Comparison of ENCODE assay signal across 8 cellular contexts in the genomic region with DNA sequence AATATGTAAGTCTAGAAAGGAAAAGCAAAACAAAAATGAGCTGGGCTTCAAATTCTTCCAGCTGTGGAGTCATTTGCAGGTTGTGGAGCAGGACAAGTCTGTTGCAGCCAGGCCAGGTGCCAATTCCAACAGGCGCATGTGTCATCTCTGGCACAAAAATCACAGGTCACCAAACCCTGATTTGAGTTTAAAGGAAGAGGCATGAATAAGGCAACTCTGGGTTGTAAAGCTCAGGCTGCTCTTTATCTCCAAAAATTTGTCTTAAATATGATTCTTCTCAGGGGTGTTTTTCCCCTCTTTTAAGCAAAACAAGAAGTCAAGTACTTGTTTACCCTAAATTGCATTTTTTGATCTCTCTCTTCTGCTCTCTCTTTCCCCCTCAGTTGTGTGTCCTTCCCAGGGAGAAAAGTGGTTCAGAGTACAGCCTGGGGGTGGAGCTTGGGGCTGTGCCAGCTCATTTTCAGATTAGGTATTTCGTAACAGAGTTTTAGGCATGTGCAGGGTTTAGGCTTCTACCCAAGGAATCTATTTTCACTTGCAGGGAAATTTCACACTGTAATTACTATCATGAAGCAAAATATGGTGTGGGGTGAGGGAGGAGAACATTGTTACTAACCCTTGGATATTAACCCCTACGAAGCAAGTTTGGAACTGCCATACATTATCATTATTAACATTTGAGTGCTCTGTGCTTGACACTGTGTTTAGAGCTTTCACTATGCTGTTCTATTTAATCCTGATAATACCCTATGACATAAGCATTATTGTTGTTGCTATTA. TPM values are rescaled to one million over a fixed set of nuclear protein-coding genes. Genes with fewer than 3 reads are reported as not detected.
DNase-seq lines count a peak whose midpoint lies in the region; ATAC-seq and TF ChIP-seq lines count a peak whose summit lies in the region.

No MANE protein-coding gene starts in this region.

- DNase-seq in A673 (ENCODE audit: low spot score): peak; percentile 87
- peak; percentile 59 for DNase-seq in HCEC 1CT
- DNase-seq in NCI-H510A (lab: John Stamatoyannopoulos, UW): peak; percentile 5
- DNase-seq in activated CD4-positive, alpha-beta T cell treated with anti-CD3 and anti-CD28 coated beads, Interleukin-2, amount 50 U/mL, for 48 hours: peak; percentile 77 to 84
- peak; percentile 63 to 85 for DNase-seq in erythroblast (lab: John Stamatoyannopoulos, UW)
- DNase-seq in upper lobe of right lung: peak; percentile 89

- no peak overlapping the region for H3K4me3 ChIP-seq in A673 (ENCODE audit: low read depth, low read length, poor library complexity, severe bottlenecking)
- H3K4me3 ChIP-seq in upper lobe of right lung: no peak overlapping the region

- peaks cover 11% of the 10 kb centered on the region for H3K27me3 Mint-ChIP-seq in nephron (ENCODE audit: low read depth)

- H3K36me3 ChIP-seq in A673 (ENCODE audit: insufficient read depth, low read length, poor library complexity, severe bottlenecking) (no peaks in the 10 kb centered on the region), upper lobe of right lung (no peaks in the 10 kb centered on the region)

- POLR2A ChIA-PET in A673 (lab: Charles Lee; ENCODE audit: low non-redundant PET): interaction anchor here (0.9 kb wide), 1 partner anchor 9 kb away, joined by 3 read pairs; the partner anchor contains the start of gene NCOA3

- peak; percentile 92 for ATAC-seq in upper lobe of right lung
- no peak for ATAC-seq in HG03469 (IDR thresholded peaks at IDR 0.05; ENCODE audit: unreplicated experiment)

- TF ChIP-seq POLR2A in erythroblast (IDR thresholded peaks at IDR 0.05; ENCODE audit: low read length): no peak

- peak overlapping the region; percentile 24 to 85 (median 80) for H3K27ac Mint-ChIP-seq in nephron

- H3K9me3 Mint-ChIP-seq in nephron: no peaks in the 10 kb centered on the region

- H3K9me3 ChIP-seq in A673 (ENCODE audit: low read depth, low read length, poor library complexity, severe bottlenecking) (no peaks in the 10 kb centered on the region), upper lobe of right lung (no peaks in the 10 kb centered on the region)

- H3K36me3 Mint-ChIP-seq in nephron (ENCODE audit: low read depth): no peaks in the 10 kb centered on the region

- CTCF ChIA-PET in A673 (lab: Charles Lee): interaction anchor here (0.6 to 0.9 kb wide), 2 partner anchors 9 to 221 kb away, joined by 3 to 5 read pairs; partner anchors contain the start of gene NCOA3

- H3K4me1 Mint-ChIP-seq in nephron: peaks cover 14% of the 10 kb centered on the region

- peak overlapping the region in 2 of 3 experiments; percentile 17 to 18 for H3K4me3 Mint-ChIP-seq in nephron

- H3K27ac ChIP-seq in A673 (ENCODE audit: low read depth, low read length, poor library complexity, severe bottlenecking): peak overlapping the region; percentile 52
- peak overlapping the region; percentile 42 for H3K27ac ChIP-seq in upper lobe of right lung

- H3K4me1 ChIP-seq in A673 (ENCODE audit: insufficient read depth, low read length, poor library complexity, severe bottlenecking): peaks cover 26% of the 10 kb centered on the region
- H3K4me1 ChIP-seq in upper lobe of right lung: peaks cover 21% of the 10 kb centered on the region

- no TSS peak for BruUV-seq in A673 (replicated peaks; lab: Mats Ljungman, UMichigan)

- H3K27me3 ChIP-seq in A673 (replicated peaks; ENCODE audit: insufficient read depth, low read depth, low read length, poor library complexity) (no peaks in the 10 kb centered on the region), upper lobe of right lung (no peaks in the 10 kb centered on the region)

- no peak for TF ChIP-seq CTCF in A673 (conservative IDR thresholded peaks at IDR 0.05; ENCODE audit: low read depth, low read length)
- no peak for TF ChIP-seq CTCF in nephron (IDR thresholded peaks at IDR 0.05; ENCODE audit: unreplicated experiment in 3 of 3)
- TF ChIP-seq CTCF in upper lobe of right lung (IDR thresholded peaks at IDR 0.05): no peak

- intact Hi-C loops in A673 (cut with micrococcal nuclease; ENCODE audit: unreplicated experiment) (no loop called here), upper lobe of right lung (cut with DNase I) (no loop called here)

RNA-seq across cellular contexts. Expression of gene NCOA3, which starts 8.3 kb away (rescaled TPM):
- total RNA-seq in A673 (2021): 26.2 and 26.8 TPM in 2 replicates
- 48.8 TPM for total RNA-seq in upper lobe of right lung

Comparison
In these comparisons a context has a peak if more than half of its experiments do, and no peak if none do; other contexts are left out.
1. DNase-seq: peak in every context shown above with its lines; median percentile 89 in upper lobe of right lung; 87 in A673; 80 in activated CD4-positive, alpha-beta T cell treated with anti-CD3 and anti-CD28 coated beads, Interleukin-2, amount 50 U/mL, for 48 hours; 74 in erythroblast; 59 in HCEC 1CT; 5 in NCI-H510A.